ENCODE assay signal across 1 cellular context in genomic region chr14:101187816-101188570, GRCh38.
TF ChIP-seq lines count a peak whose summit lies in the region.

No MANE protein-coding gene starts in this region.

TF ChIP-seq in GM23338, 12 proteins besides CTCF, POLR2A, EP300 and RAD21 (continued from another document):
- TF ChIP-seq ZNF462 (CRISPR knock-in tag; IDR thresholded peaks at IDR 0.05) = no peak
- no peak for TF ChIP-seq EZH2phosphoT487 (IDR thresholded peaks at IDR 0.05; ENCODE audit: unreplicated experiment)
- no peak for TF ChIP-seq NANOG (IDR thresholded peaks at IDR 0.05; ENCODE audit: borderline replicate concordance)
- TF ChIP-seq ZNF114 (CRISPR knock-in tag; IDR thresholded peaks at IDR 0.05) = no peak
- no peak for TF ChIP-seq ZNF331 (CRISPR knock-in tag; IDR thresholded peaks at IDR 0.05; ENCODE audit: low read depth)
- no peak for TF ChIP-seq POLR2AphosphoS5 (IDR thresholded peaks at IDR 0.05; ENCODE audit: low read depth)
- no peak for TF ChIP-seq EZH2 (IDR thresholded peaks at IDR 0.05; ENCODE audit: low read depth, unreplicated experiment)
- TF ChIP-seq ETS1 (IDR thresholded peaks at IDR 0.05) = no peak
- TF ChIP-seq JUNB (IDR thresholded peaks at IDR 0.05; ENCODE audit: unreplicated experiment) = no peak
TF ChIP-seq in GM23338: peak in this region for 0.
